ENCODE assay signal across 1 cellular context in the genomic region with DNA sequence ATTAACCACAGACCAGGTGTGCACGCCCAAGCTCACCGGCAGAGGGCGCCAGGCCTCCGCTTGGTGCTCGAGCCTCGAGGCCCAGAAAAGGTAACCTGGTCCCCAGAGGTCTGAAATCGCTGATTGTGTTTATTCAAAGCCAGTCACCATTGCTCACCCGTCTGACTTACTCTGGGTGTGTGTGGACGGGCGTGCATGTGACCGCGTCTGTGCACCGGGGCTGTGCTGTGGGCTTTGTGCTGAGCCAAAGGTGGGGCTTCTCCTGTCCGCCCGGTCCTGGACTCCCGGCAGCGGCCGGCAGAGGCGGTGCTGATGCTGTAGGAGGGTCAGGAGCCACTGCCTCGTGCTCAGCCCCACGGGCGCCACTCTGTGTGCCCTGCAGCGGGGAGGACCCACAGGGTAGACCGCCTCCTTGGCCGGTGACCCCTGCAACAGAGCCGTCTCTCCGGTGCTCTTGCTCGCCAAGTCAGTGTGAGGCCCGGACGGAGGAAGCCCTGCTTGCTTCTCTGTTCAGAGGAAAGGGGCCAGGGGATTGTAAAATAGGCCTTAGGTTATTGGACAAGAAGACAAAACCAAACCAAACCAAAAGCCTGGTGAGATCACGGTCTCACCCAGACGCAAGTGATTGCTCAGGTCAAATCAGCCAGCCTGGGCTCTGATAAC.
TF ChIP-seq lines count a peak whose summit lies in the region.

No MANE protein-coding gene starts in this region.

TF ChIP-seq in HepG2, 621 proteins besides CTCF, POLR2A, EP300 and RAD21 (continued from another document and continues in another):
- TF ChIP-seq, protein P1, sequence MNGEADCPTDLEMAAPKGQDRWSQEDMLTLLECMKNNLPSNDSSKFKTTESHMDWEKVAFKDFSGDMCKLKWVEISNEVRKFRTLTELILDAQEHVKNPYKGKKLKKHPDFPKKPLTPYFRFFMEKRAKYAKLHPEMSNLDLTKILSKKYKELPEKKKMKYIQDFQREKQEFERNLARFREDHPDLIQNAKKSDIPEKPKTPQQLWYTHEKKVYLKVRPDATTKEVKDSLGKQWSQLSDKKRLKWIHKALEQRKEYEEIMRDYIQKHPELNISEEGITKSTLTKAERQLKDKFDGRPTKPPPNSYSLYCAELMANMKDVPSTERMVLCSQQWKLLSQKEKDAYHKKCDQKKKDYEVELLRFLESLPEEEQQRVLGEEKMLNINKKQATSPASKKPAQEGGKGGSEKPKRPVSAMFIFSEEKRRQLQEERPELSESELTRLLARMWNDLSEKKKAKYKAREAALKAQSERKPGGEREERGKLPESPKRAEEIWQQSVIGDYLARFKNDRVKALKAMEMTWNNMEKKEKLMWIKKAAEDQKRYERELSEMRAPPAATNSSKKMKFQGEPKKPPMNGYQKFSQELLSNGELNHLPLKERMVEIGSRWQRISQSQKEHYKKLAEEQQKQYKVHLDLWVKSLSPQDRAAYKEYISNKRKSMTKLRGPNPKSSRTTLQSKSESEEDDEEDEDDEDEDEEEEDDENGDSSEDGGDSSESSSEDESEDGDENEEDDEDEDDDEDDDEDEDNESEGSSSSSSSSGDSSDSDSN (CRISPR knock-in tag; IDR thresholded peaks at IDR 0.05), result peak; percentile 45; the same call in 1 of the 2 replicates
- TF ChIP-seq, protein P2, sequence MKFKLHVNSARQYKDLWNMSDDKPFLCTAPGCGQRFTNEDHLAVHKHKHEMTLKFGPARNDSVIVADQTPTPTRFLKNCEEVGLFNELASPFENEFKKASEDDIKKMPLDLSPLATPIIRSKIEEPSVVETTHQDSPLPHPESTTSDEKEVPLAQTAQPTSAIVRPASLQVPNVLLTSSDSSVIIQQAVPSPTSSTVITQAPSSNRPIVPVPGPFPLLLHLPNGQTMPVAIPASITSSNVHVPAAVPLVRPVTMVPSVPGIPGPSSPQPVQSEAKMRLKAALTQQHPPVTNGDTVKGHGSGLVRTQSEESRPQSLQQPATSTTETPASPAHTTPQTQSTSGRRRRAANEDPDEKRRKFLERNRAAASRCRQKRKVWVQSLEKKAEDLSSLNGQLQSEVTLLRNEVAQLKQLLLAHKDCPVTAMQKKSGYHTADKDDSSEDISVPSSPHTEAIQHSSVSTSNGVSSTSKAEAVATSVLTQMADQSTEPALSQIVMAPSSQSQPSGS (CRISPR knock-in tag; IDR thresholded peaks at IDR 0.05), result peak; percentile 42; the same call in 1 of the 2 replicates
- TF ChIP-seq, protein P3, sequence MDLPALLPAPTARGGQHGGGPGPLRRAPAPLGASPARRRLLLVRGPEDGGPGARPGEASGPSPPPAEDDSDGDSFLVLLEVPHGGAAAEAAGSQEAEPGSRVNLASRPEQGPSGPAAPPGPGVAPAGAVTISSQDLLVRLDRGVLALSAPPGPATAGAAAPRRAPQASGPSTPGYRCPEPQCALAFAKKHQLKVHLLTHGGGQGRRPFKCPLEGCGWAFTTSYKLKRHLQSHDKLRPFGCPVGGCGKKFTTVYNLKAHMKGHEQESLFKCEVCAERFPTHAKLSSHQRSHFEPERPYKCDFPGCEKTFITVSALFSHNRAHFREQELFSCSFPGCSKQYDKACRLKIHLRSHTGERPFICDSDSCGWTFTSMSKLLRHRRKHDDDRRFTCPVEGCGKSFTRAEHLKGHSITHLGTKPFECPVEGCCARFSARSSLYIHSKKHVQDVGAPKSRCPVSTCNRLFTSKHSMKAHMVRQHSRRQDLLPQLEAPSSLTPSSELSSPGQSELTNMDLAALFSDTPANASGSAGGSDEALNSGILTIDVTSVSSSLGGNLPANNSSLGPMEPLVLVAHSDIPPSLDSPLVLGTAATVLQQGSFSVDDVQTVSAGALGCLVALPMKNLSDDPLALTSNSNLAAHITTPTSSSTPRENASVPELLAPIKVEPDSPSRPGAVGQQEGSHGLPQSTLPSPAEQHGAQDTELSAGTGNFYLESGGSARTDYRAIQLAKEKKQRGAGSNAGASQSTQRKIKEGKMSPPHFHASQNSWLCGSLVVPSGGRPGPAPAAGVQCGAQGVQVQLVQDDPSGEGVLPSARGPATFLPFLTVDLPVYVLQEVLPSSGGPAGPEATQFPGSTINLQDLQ (CRISPR knock-in tag; IDR thresholded peaks at IDR 0.05), result 0 out of 2 replicates have a peak, but pooled peaks have one; percentile 33
- TF ChIP-seq ZNF33A (CRISPR knock-in tag; IDR thresholded peaks at IDR 0.05; ENCODE audit: borderline replicate concordance), result no peak
- no peak for TF ChIP-seq KMT2B (CRISPR knock-in tag; IDR thresholded peaks at IDR 0.05)
- TF ChIP-seq ZNF253 (CRISPR knock-in tag; IDR thresholded peaks at IDR 0.05; ENCODE audit: borderline replicate concordance), result 0 out of 2 replicates have a peak, but pooled peaks have one; percentile 43
- TF ChIP-seq MIXL1 (CRISPR knock-in tag; IDR thresholded peaks at IDR 0.05), result 0 out of 2 replicates have a peak, but pooled peaks have one; percentile 41
- peak; percentile 82; the same call in 1 of the 2 replicates for TF ChIP-seq KDM2A (CRISPR knock-in tag; IDR thresholded peaks at IDR 0.05; ENCODE audit: borderline replicate concordance, low read depth)
- TF ChIP-seq JUN (CRISPR knock-in tag; IDR thresholded peaks at IDR 0.05), result no peak
- TF ChIP-seq SCMH1 (CRISPR knock-in tag; IDR thresholded peaks at IDR 0.05; ENCODE audit: borderline replicate concordance), result no peak
- TF ChIP-seq ZNF598 (CRISPR knock-in tag; IDR thresholded peaks at IDR 0.05; ENCODE audit: borderline replicate concordance), result no peak
- TF ChIP-seq, protein P4, sequence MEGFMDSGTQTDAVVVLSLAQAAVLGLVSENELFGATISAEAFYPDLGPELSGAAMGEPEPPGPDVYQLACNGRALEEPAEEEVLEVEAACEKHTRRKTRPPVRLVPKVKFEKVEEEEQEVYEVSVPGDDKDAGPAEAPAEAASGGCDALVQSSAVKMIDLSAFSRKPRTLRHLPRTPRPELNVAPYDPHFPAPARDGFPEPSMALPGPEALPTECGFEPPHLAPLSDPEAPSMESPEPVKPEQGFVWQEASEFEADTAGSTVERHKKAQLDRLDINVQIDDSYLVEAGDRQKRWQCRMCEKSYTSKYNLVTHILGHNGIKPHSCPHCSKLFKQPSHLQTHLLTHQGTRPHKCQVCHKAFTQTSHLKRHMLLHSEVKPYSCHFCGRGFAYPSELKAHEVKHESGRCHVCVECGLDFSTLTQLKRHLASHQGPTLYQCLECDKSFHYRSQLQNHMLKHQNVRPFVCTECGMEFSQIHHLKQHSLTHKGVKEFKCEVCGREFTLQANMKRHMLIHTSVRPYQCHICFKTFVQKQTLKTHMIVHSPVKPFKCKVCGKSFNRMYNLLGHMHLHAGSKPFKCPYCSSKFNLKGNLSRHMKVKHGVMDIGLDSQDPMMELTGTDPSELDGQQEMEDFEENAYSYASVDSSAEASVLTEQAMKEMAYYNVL (CRISPR knock-in tag; IDR thresholded peaks at IDR 0.05; ENCODE audit: borderline replicate concordance), result 0 out of 2 replicates have a peak, but pooled peaks have one; percentile 22
- 0 out of 2 replicates have a peak, but pooled peaks have one; percentile 53 for TF ChIP-seq MXD4 (CRISPR knock-in tag; IDR thresholded peaks at IDR 0.05)
- TF ChIP-seq ZBTB7B (CRISPR knock-in tag; IDR thresholded peaks at IDR 0.05), result peak; percentile 42; the same call in 1 of the 2 replicates
- TF ChIP-seq CHCHD3 (CRISPR knock-in tag; IDR thresholded peaks at IDR 0.05), result no peak
- TF ChIP-seq, protein P5, sequence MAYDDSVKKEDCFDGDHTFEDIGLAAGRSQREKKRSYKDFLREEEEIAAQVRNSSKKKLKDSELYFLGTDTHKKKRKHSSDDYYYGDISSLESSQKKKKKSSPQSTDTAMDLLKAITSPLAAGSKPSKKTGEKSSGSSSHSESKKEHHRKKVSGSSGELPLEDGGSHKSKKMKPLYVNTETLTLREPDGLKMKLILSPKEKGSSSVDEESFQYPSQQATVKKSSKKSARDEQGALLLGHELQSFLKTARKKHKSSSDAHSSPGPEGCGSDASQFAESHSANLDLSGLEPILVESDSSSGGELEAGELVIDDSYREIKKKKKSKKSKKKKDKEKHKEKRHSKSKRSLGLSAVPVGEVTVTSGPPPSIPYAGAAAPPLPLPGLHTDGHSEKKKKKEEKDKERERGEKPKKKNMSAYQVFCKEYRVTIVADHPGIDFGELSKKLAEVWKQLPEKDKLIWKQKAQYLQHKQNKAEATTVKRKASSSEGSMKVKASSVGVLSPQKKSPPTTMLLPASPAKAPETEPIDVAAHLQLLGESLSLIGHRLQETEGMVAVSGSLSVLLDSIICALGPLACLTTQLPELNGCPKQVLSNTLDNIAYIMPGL (CRISPR knock-in tag; IDR thresholded peaks at IDR 0.05; ENCODE audit: borderline replicate concordance in 1 of 2, low read depth in 1 of 2), result peak; percentile 61 to 84; a peak in 3 of 4 replicates
- TF ChIP-seq ZSCAN30 (CRISPR knock-in tag; IDR thresholded peaks at IDR 0.05), result no peak
- TF ChIP-seq ZKSCAN5 (CRISPR knock-in tag; IDR thresholded peaks at IDR 0.05), result no peak
- peak; percentile 46; the same call in 1 of the 2 replicates for TF ChIP-seq SP4 (CRISPR knock-in tag; IDR thresholded peaks at IDR 0.05)
- TF ChIP-seq, protein P6, sequence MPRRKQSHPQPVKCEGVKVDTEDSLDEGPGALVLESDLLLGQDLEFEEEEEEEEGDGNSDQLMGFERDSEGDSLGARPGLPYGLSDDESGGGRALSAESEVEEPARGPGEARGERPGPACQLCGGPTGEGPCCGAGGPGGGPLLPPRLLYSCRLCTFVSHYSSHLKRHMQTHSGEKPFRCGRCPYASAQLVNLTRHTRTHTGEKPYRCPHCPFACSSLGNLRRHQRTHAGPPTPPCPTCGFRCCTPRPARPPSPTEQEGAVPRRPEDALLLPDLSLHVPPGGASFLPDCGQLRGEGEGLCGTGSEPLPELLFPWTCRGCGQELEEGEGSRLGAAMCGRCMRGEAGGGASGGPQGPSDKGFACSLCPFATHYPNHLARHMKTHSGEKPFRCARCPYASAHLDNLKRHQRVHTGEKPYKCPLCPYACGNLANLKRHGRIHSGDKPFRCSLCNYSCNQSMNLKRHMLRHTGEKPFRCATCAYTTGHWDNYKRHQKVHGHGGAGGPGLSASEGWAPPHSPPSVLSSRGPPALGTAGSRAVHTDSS (CRISPR knock-in tag; conservative IDR thresholded peaks at IDR 0.05), result no peak
- TF ChIP-seq, protein P7, sequence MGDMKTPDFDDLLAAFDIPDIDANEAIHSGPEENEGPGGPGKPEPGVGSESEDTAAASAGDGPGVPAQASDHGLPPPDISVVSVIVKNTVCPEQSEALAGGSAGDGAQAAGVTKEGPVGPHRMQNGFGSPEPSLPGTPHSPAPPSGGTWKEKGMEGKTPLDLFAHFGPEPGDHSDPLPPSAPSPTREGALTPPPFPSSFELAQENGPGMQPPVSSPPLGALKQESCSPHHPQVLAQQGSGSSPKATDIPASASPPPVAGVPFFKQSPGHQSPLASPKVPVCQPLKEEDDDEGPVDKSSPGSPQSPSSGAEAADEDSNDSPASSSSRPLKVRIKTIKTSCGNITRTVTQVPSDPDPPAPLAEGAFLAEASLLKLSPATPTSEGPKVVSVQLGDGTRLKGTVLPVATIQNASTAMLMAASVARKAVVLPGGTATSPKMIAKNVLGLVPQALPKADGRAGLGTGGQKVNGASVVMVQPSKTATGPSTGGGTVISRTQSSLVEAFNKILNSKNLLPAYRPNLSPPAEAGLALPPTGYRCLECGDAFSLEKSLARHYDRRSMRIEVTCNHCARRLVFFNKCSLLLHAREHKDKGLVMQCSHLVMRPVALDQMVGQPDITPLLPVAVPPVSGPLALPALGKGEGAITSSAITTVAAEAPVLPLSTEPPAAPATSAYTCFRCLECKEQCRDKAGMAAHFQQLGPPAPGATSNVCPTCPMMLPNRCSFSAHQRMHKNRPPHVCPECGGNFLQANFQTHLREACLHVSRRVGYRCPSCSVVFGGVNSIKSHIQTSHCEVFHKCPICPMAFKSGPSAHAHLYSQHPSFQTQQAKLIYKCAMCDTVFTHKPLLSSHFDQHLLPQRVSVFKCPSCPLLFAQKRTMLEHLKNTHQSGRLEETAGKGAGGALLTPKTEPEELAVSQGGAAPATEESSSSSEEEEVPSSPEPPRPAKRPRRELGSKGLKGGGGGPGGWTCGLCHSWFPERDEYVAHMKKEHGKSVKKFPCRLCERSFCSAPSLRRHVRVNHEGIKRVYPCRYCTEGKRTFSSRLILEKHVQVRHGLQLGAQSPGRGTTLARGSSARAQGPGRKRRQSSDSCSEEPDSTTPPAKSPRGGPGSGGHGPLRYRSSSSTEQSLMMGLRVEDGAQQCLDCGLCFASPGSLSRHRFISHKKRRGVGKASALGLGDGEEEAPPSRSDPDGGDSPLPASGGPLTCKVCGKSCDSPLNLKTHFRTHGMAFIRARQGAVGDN (CRISPR knock-in tag; IDR thresholded peaks at IDR 0.05), result peak; percentile 69
- peak; percentile 16; the same call in 1 of the 2 replicates for TF ChIP-seq ZFY (CRISPR knock-in tag; IDR thresholded peaks at IDR 0.05)
- TF ChIP-seq, protein P8, sequence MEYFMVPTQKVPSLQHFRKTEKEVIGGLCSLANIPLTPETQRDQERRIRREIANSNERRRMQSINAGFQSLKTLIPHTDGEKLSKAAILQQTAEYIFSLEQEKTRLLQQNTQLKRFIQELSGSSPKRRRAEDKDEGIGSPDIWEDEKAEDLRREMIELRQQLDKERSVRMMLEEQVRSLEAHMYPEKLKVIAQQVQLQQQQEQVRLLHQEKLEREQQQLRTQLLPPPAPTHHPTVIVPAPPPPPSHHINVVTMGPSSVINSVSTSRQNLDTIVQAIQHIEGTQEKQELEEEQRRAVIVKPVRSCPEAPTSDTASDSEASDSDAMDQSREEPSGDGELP (IDR thresholded peaks at IDR 0.05; ENCODE audit: borderline replicate concordance, low read depth), result peak; percentile 31; the same call in 1 of the 2 replicates
- no peak; the same call in 1 of the 2 replicates for TF ChIP-seq THYN1 (CRISPR knock-in tag; IDR thresholded peaks at IDR 0.05; ENCODE audit: borderline replicate concordance, low read depth)
- peak; percentile 80 for TF ChIP-seq ZNF501 (CRISPR knock-in tag; IDR thresholded peaks at IDR 0.05)
- TF ChIP-seq HDAC1 (CRISPR knock-in tag; IDR thresholded peaks at IDR 0.05), result no peak
- TF ChIP-seq KDM5B (CRISPR knock-in tag; IDR thresholded peaks at IDR 0.05; ENCODE audit: borderline replicate concordance), result peak; percentile 69; the same call in 1 of the 2 replicates
- TF ChIP-seq, protein P9, sequence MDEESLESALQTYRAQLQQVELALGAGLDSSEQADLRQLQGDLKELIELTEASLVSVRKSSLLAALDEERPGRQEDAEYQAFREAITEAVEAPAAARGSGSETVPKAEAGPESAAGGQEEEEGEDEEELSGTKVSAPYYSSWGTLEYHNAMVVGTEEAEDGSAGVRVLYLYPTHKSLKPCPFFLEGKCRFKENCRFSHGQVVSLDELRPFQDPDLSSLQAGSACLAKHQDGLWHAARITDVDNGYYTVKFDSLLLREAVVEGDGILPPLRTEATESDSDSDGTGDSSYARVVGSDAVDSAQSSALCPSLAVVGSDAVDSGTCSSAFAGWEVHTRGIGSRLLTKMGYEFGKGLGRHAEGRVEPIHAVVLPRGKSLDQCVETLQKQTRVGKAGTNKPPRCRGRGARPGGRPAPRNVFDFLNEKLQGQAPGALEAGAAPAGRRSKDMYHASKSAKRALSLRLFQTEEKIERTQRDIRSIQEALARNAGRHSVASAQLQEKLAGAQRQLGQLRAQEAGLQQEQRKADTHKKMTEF (CRISPR knock-in tag; IDR thresholded peaks at IDR 0.05), result peak; percentile 31; the same call in 1 of the 2 replicates
- TF ChIP-seq GATAD2A (CRISPR knock-in tag; IDR thresholded peaks at IDR 0.05), result peak; percentile 45; the same call in 1 of the 2 replicates
- no peak for TF ChIP-seq ZNF562 (CRISPR knock-in tag; IDR thresholded peaks at IDR 0.05; ENCODE audit: borderline replicate concordance)
- peak; percentile 62 for TF ChIP-seq IRF2 (CRISPR knock-in tag; IDR thresholded peaks at IDR 0.05)
- 0 out of 2 replicates have a peak, but pooled peaks have one; percentile 14 for TF ChIP-seq POGZ (CRISPR knock-in tag; IDR thresholded peaks at IDR 0.05)
- no peak for TF ChIP-seq ZNF274 (CRISPR knock-in tag; IDR thresholded peaks at IDR 0.05)
- 0 out of 2 replicates have a peak, but pooled peaks have one; percentile 20 for TF ChIP-seq ATF7-NPFF (CRISPR knock-in tag; IDR thresholded peaks at IDR 0.05; ENCODE audit: low read depth)
- TF ChIP-seq ZNF83 (CRISPR knock-in tag; IDR thresholded peaks at IDR 0.05; ENCODE audit: borderline replicate concordance), result no peak
- peak; percentile 82 for TF ChIP-seq XRCC5 (optimal IDR thresholded peaks at IDR 0.05; ENCODE audit: low read length)
- peak; percentile 65; the same call in 1 of the 2 replicates for TF ChIP-seq ZNF124 (CRISPR knock-in tag; IDR thresholded peaks at IDR 0.05)
